ENCODE assay signal across 1 cellular context in the genomic region with DNA sequence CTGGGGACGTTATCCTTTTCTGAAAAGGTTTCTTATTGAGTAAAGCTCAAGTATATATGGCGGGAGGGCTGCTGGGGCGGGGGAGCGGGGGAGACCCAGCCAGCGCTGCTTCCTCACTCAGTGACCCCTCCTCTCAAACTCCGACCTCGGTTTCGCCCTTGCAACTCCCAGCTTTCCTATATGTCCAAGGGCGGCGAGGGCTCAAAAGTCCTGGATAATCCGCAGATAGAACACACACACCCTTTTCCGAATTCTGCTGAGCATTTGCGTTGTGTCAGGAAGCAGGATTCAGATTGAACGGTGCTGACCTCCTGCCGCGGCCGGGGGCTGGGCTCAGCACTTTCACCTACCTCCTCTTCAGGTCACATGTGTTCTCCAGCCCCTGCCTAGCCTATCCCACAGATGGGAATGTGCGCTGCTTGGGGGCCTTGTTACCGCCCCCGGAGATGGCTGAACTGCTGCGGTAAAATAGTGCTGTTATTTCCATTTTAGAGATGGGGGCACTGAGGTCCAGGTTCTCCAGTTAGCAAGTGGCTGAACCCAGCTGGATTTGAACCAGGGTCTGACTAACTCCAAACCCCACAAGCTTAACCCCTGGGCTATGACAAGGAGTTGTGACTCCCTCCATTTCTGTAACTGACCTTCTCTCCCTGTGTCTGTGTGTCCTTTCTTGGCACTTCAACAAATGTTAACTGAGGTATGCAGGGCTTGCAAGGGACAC.
TF ChIP-seq lines count a peak whose summit lies in the region.

No MANE protein-coding gene starts in this region.

TF ChIP-seq in H1, 55 proteins besides CTCF, POLR2A, EP300 and RAD21:
- no peak for TF ChIP-seq CBX8 (IDR thresholded peaks at IDR 0.05; ENCODE audit: borderline replicate concordance, low read depth, low read length)
- TF ChIP-seq SAP30 (IDR thresholded peaks at IDR 0.05; ENCODE audit: insufficient read depth, insufficient replicate concordance, low read length), result peak; percentile 67
- peak; percentile 52; the same call in 1 of the 2 replicates for TF ChIP-seq TBP (IDR thresholded peaks at IDR 0.05; ENCODE audit: low read depth, low read length)
- TF ChIP-seq KDM1A (IDR thresholded peaks at IDR 0.05; ENCODE audit: borderline replicate concordance, low read length), result peak; percentile 43; the same call in 1 of the 2 replicates
